18 cellular contexts compared by ENCODE assay signal in genomic region chr2:37326866-37327634, GRCh38. TPM values are rescaled to one million over a fixed set of nuclear protein-coding genes. Genes with fewer than 3 reads are reported as not detected.
DNase-seq lines count a peak whose midpoint lies in the region; ATAC-seq and TF ChIP-seq lines count a peak whose summit lies in the region.
"Had no signal": no experiment of that assay in that cellular context is flagged by ENCODE, and none has a peak within 500 bp of the region (broad histone marks: within the 10 kb centered on the region; RNA-seq: fewer than 3 reads in every experiment).

No MANE protein-coding gene starts in this region.

- DNase-seq in left lung (no peak), stomach (no peak), caudate nucleus (lab: John Stamatoyannopoulos, UW) (no peak)
- no peak for DNase-seq in CD8-positive, alpha-beta T cell
- DNase-seq: activated CD4-positive, alpha-beta T cell treated with anti-CD3 and anti-CD28 coated beads, Interleukin-2, amount 50 U/mL, for 4 hours; activated effector memory CD4-positive, alpha-beta T cell treated with Interleukin-2 at 50 U/mL for 16 hours; DMS79; endodermal cell; H9; retina; stimulated activated naive CD4-positive, alpha-beta T cell had no signal

- WGBS in stomach, 5 donors: 47 to 70% (median 60%) methylated on average over 8 of the region's 8 CpGs

- H3K36me3 ChIP-seq in HEK293 (ENCODE audit: control insufficient read depth in 2 of 2, insufficient read depth in 1 of 2, low read length in 2 of 2) (no peaks in the 10 kb centered on the region), left lung (no peaks in the 10 kb centered on the region), stomach (no peaks in the 10 kb centered on the region)
- H3K36me3 ChIP-seq in CD8-positive, alpha-beta T cell (ENCODE audit: insufficient read depth, low read length): no peaks in the 10 kb centered on the region
- H3K36me3 ChIP-seq: BLaER1 treated with 17β-estradiol and CSF1 and Interleukin-3, amounts not matched to agents 10 nM and 100 nM; brain microvascular endothelial cell; SJCRH30 had no signal

- H3K9me3 ChIP-seq in HEK293 (ENCODE audit: control insufficient read depth, insufficient read depth, low read depth, low read length): no peaks in the 10 kb centered on the region
- H3K9me3 ChIP-seq in left lung: no peaks in the 10 kb centered on the region
- H3K9me3 ChIP-seq in stomach: no peaks in the 10 kb centered on the region
- no peaks in the 10 kb centered on the region for H3K9me3 ChIP-seq in CD8-positive, alpha-beta T cell (ENCODE audit: low read length)
- H3K9me3 ChIP-seq: BLaER1 treated with 17β-estradiol and CSF1 and Interleukin-3, amounts not matched to agents 10 nM and 100 nM; SJCRH30 had no signal

- CTCF ChIA-PET in HEK293 (lab: Yijun Ruan, JAX): interaction anchor here (1.3 kb wide), 1 partner anchor 9 kb away, joined by 3 read pairs; no protein-coding TSS in a partner anchor
- CTCF ChIA-PET in CD8-positive, alpha-beta T cell (lab: Charles Lee): interaction anchor here (0.6 to 0.8 kb wide), 2 partner anchors 9 to 86 kb away, joined by 3 read pairs; no protein-coding TSS in a partner anchor

- H3K9me3 Mint-ChIP-seq in CD8-positive, alpha-beta T cell: no peaks in the 10 kb centered on the region
- H3K9me3 Mint-ChIP-seq: endodermal cell, H9 had no signal

- H3K27ac ChIP-seq in HEK293 (ENCODE audit: extremely low read depth, low read depth, low read length): no peak overlapping the region
- peak overlapping the region; percentile 71 to 90 for H3K27ac ChIP-seq in left lung
- peak overlapping the region in 4 of 5 donors; percentile 89 to 97 (median 93) for H3K27ac ChIP-seq in stomach
- H3K27ac ChIP-seq in CD8-positive, alpha-beta T cell (ENCODE audit: low read depth, low read length): no peak overlapping the region
- no peak overlapping the region for H3K27ac ChIP-seq in caudate nucleus (ENCODE audit: low read depth, low read length)
- H3K27ac ChIP-seq: BLaER1 treated with 17β-estradiol and CSF1 and Interleukin-3, amounts not matched to agents 10 nM and 100 nM; SJCRH30 had no signal

- intact Hi-C loops in left lung (cut with DNase I): no loop called here
- intact Hi-C loops in stomach (cut with DNase I; ENCODE audit: low total_unique reads): no loop called here
- intact Hi-C loops in CD8-positive, alpha-beta T cell (cut with DNase I, micrococcal nuclease): loop anchor here (2.0 to 10.0 kb wide), 4 partner anchors 42 to 1048 kb away; partner anchors contain the start of genes ATL2 (in 1 of the 2) and EIF2AK2 (in 1 of the 2)

- H3K27me3 ChIP-seq in left lung (peaks cover 0 to 5% of the 10 kb centered on the region in 2 donors), stomach (no peaks in the 10 kb centered on the region)
- H3K27me3 ChIP-seq in CD8-positive, alpha-beta T cell (ENCODE audit: insufficient read depth, low read length): no peaks in the 10 kb centered on the region
- H3K27me3 ChIP-seq: brain microvascular endothelial cell, SJCRH30 had no signal

- ATAC-seq in SK-N-SH treated with all-trans-retinoic acid at 6 μM for 48 hours: no peak
- peak; percentile 21 for ATAC-seq in left lung
- no peak for ATAC-seq in CD8-positive, alpha-beta T cell
- ATAC-seq in GM19328 (IDR thresholded peaks at IDR 0.05; ENCODE audit: unreplicated experiment): no peak
- no peak for ATAC-seq in GM21723 (IDR thresholded peaks at IDR 0.05; ENCODE audit: unreplicated experiment)

- no peak for TF ChIP-seq EP300 in stomach (IDR thresholded peaks at IDR 0.05)

- H3K27me3 Mint-ChIP-seq in CD8-positive, alpha-beta T cell (ENCODE audit: low read depth): peaks cover 3% of the 10 kb centered on the region

- no peak overlapping the region for H3K27ac Mint-ChIP-seq in CD8-positive, alpha-beta T cell
- H3K27ac Mint-ChIP-seq: endodermal cell had no signal

- H3K4me3 Mint-ChIP-seq in CD8-positive, alpha-beta T cell: no peak overlapping the region
- H3K4me3 Mint-ChIP-seq: endodermal cell had no signal

- H3K4me3 ChIP-seq in HEK293 (ENCODE audit: low read depth, low read length) (no peak overlapping the region), left lung (peak overlapping the region in 1 of 2 donors; percentile 78), stomach (peak overlapping the region; percentile 7 to 87 (median 49))
- H3K4me3 ChIP-seq in CD8-positive, alpha-beta T cell (ENCODE audit: low read depth, low read length): no peak overlapping the region
- H3K4me3 ChIP-seq: BLaER1 treated with 17β-estradiol and CSF1 and Interleukin-3, amounts not matched to agents 10 nM and 100 nM had no signal

- peaks cover 7% of the 10 kb centered on the region for H3K36me3 Mint-ChIP-seq in CD8-positive, alpha-beta T cell

- TF ChIP-seq POLR2A in stomach (IDR thresholded peaks at IDR 0.05): no peak

- POLR2A ChIA-PET in HEK293 (lab: Yijun Ruan, JAX): no interaction called here
- POLR2A ChIA-PET in CD8-positive, alpha-beta T cell (lab: Charles Lee): no interaction called here

- H3K4me1 ChIP-seq in HEK293 (ENCODE audit: control insufficient read depth, insufficient read depth, low read length) (peaks cover 6% of the 10 kb centered on the region), left lung (peaks cover 8 to 38% of the 10 kb centered on the region in 2 donors), stomach (peaks cover 16 to 43% (median 28%) of the 10 kb centered on the region in 4 donors)
- H3K4me1 ChIP-seq in CD8-positive, alpha-beta T cell (ENCODE audit: insufficient read depth, low read length): peaks cover 19% of the 10 kb centered on the region

- TF ChIP-seq CTCF in HEK293 (tag by site-specific recombination; IDR thresholded peaks at IDR 0.05) (no peak), left lung (IDR thresholded peaks at IDR 0.05) (no peak), stomach (IDR thresholded peaks at IDR 0.05) (no peak)
- TF ChIP-seq CTCF in CD8-positive, alpha-beta T cell (IDR thresholded peaks at IDR 0.05): no peak

- peaks cover 24% of the 10 kb centered on the region for H3K4me1 Mint-ChIP-seq in CD8-positive, alpha-beta T cell (ENCODE audit: low read depth)

TF ChIP-seq in HEK293, 187 proteins besides CTCF, POLR2A, EP300 and RAD21:
- TF ChIP-seq ZNF133 (tag by site-specific recombination; IDR thresholded peaks at IDR 0.05) (no peak), PRDM1 (tag by site-specific recombination; IDR thresholded peaks at IDR 0.05) (peak; percentile 35; the same call in 1 of the 2 replicates), ZNF473 (tag by site-specific recombination; IDR thresholded peaks at IDR 0.05) (no peak)
TF ChIP-seq in HEK293: peak in this region for 1.

TF ChIP-seq in SK-N-SH treated with all-trans-retinoic acid at 6 μM for 48 hours, 23 proteins besides CTCF, POLR2A, EP300 and RAD21:
- TF ChIP-seq ZNF8 (CRISPR knock-in tag; IDR thresholded peaks at IDR 0.05): no peak
- peak; percentile 72 for TF ChIP-seq TCF4 (CRISPR knock-in tag; IDR thresholded peaks at IDR 0.05; ENCODE audit: borderline replicate concordance)
TF ChIP-seq in SK-N-SH treated with all-trans-retinoic acid at 6 μM for 48 hours: peak in this region for 1.

RNA-seq across cellular contexts. Expression of gene PRKD3, which starts 2.4 kb away (rescaled TPM):
- total RNA-seq in left lung (10 to 100 TPM; 36.2 to 43.7 TPM), stomach (10 to 100 TPM in 4 of 5 donors, 1 to 10 TPM in 1; 7.0 to 86.5 (median 15.2) TPM)
- polyA plus RNA-seq in stomach: 10 to 100 TPM in 1 of 3 donors, 1 to 10 TPM in 2; 4.2 to 14.7 (median 9.5) TPM
- 10 to 100 TPM; 37.2 to 43.8 TPM for total RNA-seq in CD8-positive, alpha-beta T cell

RNA-seq across cellular contexts. Expression of gene QPCT, which starts 17.4 kb away (rescaled TPM):
- total RNA-seq in left lung: 10 to 100 TPM; 11.5 to 16.6 TPM
- total RNA-seq in stomach: 10 to 100 TPM in 2 of 5 donors, 1 to 10 TPM in 2, not detected in 1; 1.3 to 26.6 (median 8.6) TPM
- polyA plus RNA-seq in stomach: 1 to 10 TPM; 1.6 to 4.4 (median 3.7) TPM
- total RNA-seq in CD8-positive, alpha-beta T cell: under 1 TPM; 0.57 to 1.00 TPM
- total RNA-seq: H9 had no signal

Comparison
In these comparisons a context has a peak if more than half of its experiments do, and no peak if none do; other contexts are left out.
1. H3K27ac ChIP-seq: peak in left lung (2 of 2) and stomach (4 of 5); none in HEK293 (single experiment), CD8-positive, alpha-beta T cell (single experiment) and caudate nucleus (single experiment).
2. H3K4me3 ChIP-seq: peak in stomach (4 of 4); none in HEK293 (single experiment) and CD8-positive, alpha-beta T cell (single experiment).
3. intact Hi-C loops: an anchor here in CD8-positive, alpha-beta T cell (2.0 to 10.0 kb wide); none called in left lung and stomach.